43 cellular contexts compared by ENCODE assay signal in the genomic region with DNA sequence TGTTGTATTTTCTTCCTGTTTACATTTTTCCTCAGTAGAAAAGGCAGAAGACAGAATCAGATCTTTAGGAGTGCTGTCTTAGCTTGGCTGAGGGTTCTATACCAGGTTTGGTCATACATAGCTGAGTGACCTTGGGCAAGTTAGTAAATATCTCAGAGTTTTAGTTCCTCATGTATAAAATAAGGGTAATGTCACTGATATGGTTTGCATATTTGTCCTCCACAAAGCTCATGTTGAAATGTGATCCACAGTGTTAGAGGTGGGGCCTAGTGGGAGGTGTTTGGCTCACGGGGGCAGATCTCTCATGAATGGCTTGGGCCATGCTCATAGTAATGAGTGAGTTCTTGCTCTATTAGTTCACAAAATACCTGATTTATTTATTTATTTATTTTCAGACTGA. TPM values are rescaled to one million over a fixed set of nuclear protein-coding genes. Genes with fewer than 3 reads are reported as not detected.
"Had no signal": no experiment of that assay in that cellular context is flagged by ENCODE, and none has a peak within 500 bp of the region (broad histone marks: within the 10 kb centered on the region; RNA-seq: fewer than 3 reads in every experiment).

No MANE protein-coding gene starts in this region.

- H3K27ac Mint-ChIP-seq: activated CD4-positive, alpha-beta memory T cell treated with anti-CD3 and anti-CD28 coated beads for 36 hours; activated CD4-positive, alpha-beta T cell treated with anti-CD3 and anti-CD28 coated beads for 36 hours; activated CD4-positive, alpha-beta T cell treated with anti-CD3 and anti-CD28 coated beads, Interleukin-2, amount 10 ng/mL, durations not matched to agents 24 days and 14 days; activated CD8-positive, alpha-beta memory T cell treated with anti-CD3 and anti-CD28 coated beads, Interleukin-2, amount 10 ng/mL, durations not matched to agents 7 days and 5 days; activated CD8-positive, alpha-beta T cell treated with anti-CD3 and anti-CD28 coated beads, Interleukin-2, amount 10 ng/mL, durations not matched to agents 7 days and 5 days; activated naive CD4-positive, alpha-beta T cell treated with anti-CD3 and anti-CD28 coated beads for 36 hours; activated naive CD4-positive, alpha-beta T cell treated with anti-CD3 and anti-CD28 coated beads, Interleukin-2, amount 50 U/mL, for 24 hours; activated naive CD8-positive, alpha-beta T cell treated with anti-CD3 and anti-CD28 coated beads for 36 hours; activated naive CD8-positive, alpha-beta T cell treated with anti-CD3 and anti-CD28 coated beads, Interleukin-2, amount 50 U/mL, for 24 hours; activated T-helper 1 cell treated with anti-CD3 and anti-CD28 coated beads, Interleukin-12 subunit alpha, Interleukin-12 subunit beta, Interleukin-2, Interleukin-4 antibody, amounts not matched to agents 30 ng/mL and 10 ng/mL and 1 ng/mL, durations not matched to agents 14 hours and 24 hours and 36 hours; activated T-helper 2 cell treated with anti-CD3 and anti-CD28 coated beads, Interferon-gamma antibody, Interleukin-2, Interleukin-4, amounts not matched to agents 10 μg/mL and 5 μg/mL and 100 μg/mL, durations not matched to agents 14 hours and 24 hours and 36 hours; brain; T-helper 17 cell; T-helper 2 cell treated with Interferon-gamma antibody and Interleukin-4, amounts not matched to agents 5 μg/mL and 100 μg/mL, for 36 hours had no signal

- H3K9me3 Mint-ChIP-seq: activated CD4-positive, alpha-beta memory T cell treated with anti-CD3 and anti-CD28 coated beads for 36 hours; activated CD4-positive, alpha-beta T cell treated with anti-CD3 and anti-CD28 coated beads, Interleukin-2, amount 10 ng/mL, durations not matched to agents 24 days and 14 days; activated naive CD4-positive, alpha-beta T cell treated with anti-CD3 and anti-CD28 coated beads for 36 hours; activated naive CD4-positive, alpha-beta T cell treated with anti-CD3 and anti-CD28 coated beads, Interleukin-2, amount 50 U/mL, for 24 hours; activated naive CD8-positive, alpha-beta T cell treated with anti-CD3 and anti-CD28 coated beads for 36 hours; activated naive CD8-positive, alpha-beta T cell treated with anti-CD3 and anti-CD28 coated beads, Interleukin-2, amount 50 U/mL, for 24 hours; activated T-helper 1 cell treated with anti-CD3 and anti-CD28 coated beads, Interleukin-12 subunit alpha, Interleukin-12 subunit beta, Interleukin-2, Interleukin-4 antibody, amounts not matched to agents 30 ng/mL and 10 ng/mL and 1 ng/mL, durations not matched to agents 14 hours and 24 hours and 36 hours; activated T-helper 2 cell treated with anti-CD3 and anti-CD28 coated beads, Interferon-gamma antibody, Interleukin-2, Interleukin-4, amounts not matched to agents 10 μg/mL and 5 μg/mL and 100 μg/mL, durations not matched to agents 14 hours and 24 hours and 36 hours; T-cell; T-helper 2 cell treated with Interferon-gamma antibody and Interleukin-4, amounts not matched to agents 5 μg/mL and 100 μg/mL, for 36 hours had no signal

- FAIRE-seq: endometrium, endothelial cell of umbilical vein had no signal

- H3K4me3 Mint-ChIP-seq: activated CD4-positive, alpha-beta memory T cell treated with anti-CD3 and anti-CD28 coated beads for 36 hours; activated CD4-positive, alpha-beta T cell treated with anti-CD3 and anti-CD28 coated beads for 36 hours; activated CD4-positive, alpha-beta T cell treated with anti-CD3 and anti-CD28 coated beads, Interleukin-2, amount 10 ng/mL, durations not matched to agents 24 days and 14 days; activated CD8-positive, alpha-beta memory T cell treated with anti-CD3 and anti-CD28 coated beads, Interleukin-2, amount 10 ng/mL, durations not matched to agents 7 days and 5 days; activated CD8-positive, alpha-beta T cell treated with anti-CD3 and anti-CD28 coated beads, Interleukin-2, amount 10 ng/mL, durations not matched to agents 7 days and 5 days; activated naive CD4-positive, alpha-beta T cell treated with anti-CD3 and anti-CD28 coated beads for 36 hours; activated naive CD4-positive, alpha-beta T cell treated with anti-CD3 and anti-CD28 coated beads, Interleukin-2, amount 50 U/mL, for 24 hours; activated naive CD8-positive, alpha-beta T cell treated with anti-CD3 and anti-CD28 coated beads for 36 hours; activated naive CD8-positive, alpha-beta T cell treated with anti-CD3 and anti-CD28 coated beads, Interleukin-2, amount 50 U/mL, for 24 hours; activated T-helper 1 cell treated with anti-CD3 and anti-CD28 coated beads, Interleukin-12 subunit alpha, Interleukin-12 subunit beta, Interleukin-2, Interleukin-4 antibody, amounts not matched to agents 30 ng/mL and 10 ng/mL and 1 ng/mL, durations not matched to agents 14 hours and 24 hours and 36 hours; brain; T-cell; T-helper 17 cell; T-helper 2 cell treated with Interferon-gamma antibody and Interleukin-4, amounts not matched to agents 5 μg/mL and 100 μg/mL, for 36 hours had no signal

- H3K36me3 ChIP-seq: adrenal gland, breast epithelium, cardiac muscle cell, colonic mucosa, esophagus squamous epithelium, gastroesophageal sphincter, WERI-Rb-1 had no signal

- H3K27ac ChIP-seq: adrenal gland, breast epithelium, cardiac muscle cell, colonic mucosa, epithelial cell of prostate, esophagus squamous epithelium, gastroesophageal sphincter, WERI-Rb-1 had no signal

- H3K4me1 ChIP-seq: adrenal gland, breast epithelium, colonic mucosa, esophagus squamous epithelium, gastroesophageal sphincter had no signal

- H3K27me3 Mint-ChIP-seq: activated CD4-positive, alpha-beta memory T cell treated with anti-CD3 and anti-CD28 coated beads for 36 hours had no signal

- DNase-seq: activated CD4-positive, alpha-beta memory T cell treated with anti-CD3 and anti-CD28 coated beads for 36 hours; activated CD4-positive, alpha-beta T cell treated with anti-CD3 and anti-CD28 coated beads for 36 hours; activated CD4-positive, alpha-beta T cell treated with anti-CD3 and anti-CD28 coated beads, Interleukin-2, amount 10 ng/mL, durations not matched to agents 24 days and 14 days; activated CD4-positive, CD25-positive, alpha-beta regulatory T cell; activated CD4-positive, CD25-positive, alpha-beta regulatory T cell treated with anti-CD3 and anti-CD28 coated beads, Interleukin-2, amount 50 U/mL, for 72 hours; activated CD8-positive, alpha-beta memory T cell treated with anti-CD3 and anti-CD28 coated beads, Interleukin-2, amount 10 ng/mL, durations not matched to agents 7 days and 5 days; activated CD8-positive, alpha-beta memory T cell treated with anti-CD3 and anti-CD28 coated beads, Interleukin-2, amount 50 U/mL, for 4 hours; activated CD8-positive, alpha-beta T cell treated with anti-CD3 and anti-CD28 coated beads, Interleukin-2, amount 10 ng/mL, durations not matched to agents 7 days and 5 days; activated effector memory CD4-positive, alpha-beta T cell treated with anti-CD3 and anti-CD28 coated beads, Interleukin-2, amount 50 U/mL, for 16 hours; activated naive CD4-positive, alpha-beta T cell treated with anti-CD3 and anti-CD28 coated beads for 36 hours; activated naive CD8-positive, alpha-beta T cell treated with anti-CD3 and anti-CD28 coated beads for 36 hours; activated naive CD8-positive, alpha-beta T cell treated with anti-CD3 and anti-CD28 coated beads, Interleukin-2, amount 50 U/mL, for 24 hours; activated T-cell treated with anti-CD3 and anti-CD28 coated beads, Interleukin-2, amount 50 U/mL, for 1 hour; activated T-cell treated with anti-CD3 and anti-CD28 coated beads, Interleukin-2, amount 50 U/mL, for 48 hours; adrenal gland; amygdala; aorta; central memory CD4-positive, alpha-beta T cell; cerebellar nuclear complex; colonic mucosa; effector CD8-positive, alpha-beta T cell; esophagus squamous epithelium; foreskin melanocyte; head of caudate nucleus; T-cell; T-helper 17 cell; T1000; WERI-Rb-1 had no signal

- H3K9me3 ChIP-seq: adrenal gland, breast epithelium, colonic mucosa, esophagus squamous epithelium, gastroesophageal sphincter had no signal

- H3K4me3 ChIP-seq: adrenal gland, breast epithelium, cardiac muscle cell, colonic mucosa, esophagus squamous epithelium, gastroesophageal sphincter had no signal

- H3K27me3 ChIP-seq: adrenal gland, breast epithelium, cardiac muscle cell, colonic mucosa had no signal

- H3K36me3 Mint-ChIP-seq: activated CD4-positive, alpha-beta memory T cell treated with anti-CD3 and anti-CD28 coated beads for 36 hours; activated CD8-positive, alpha-beta memory T cell treated with anti-CD3 and anti-CD28 coated beads, Interleukin-2, amount 10 ng/mL, durations not matched to agents 7 days and 5 days; activated naive CD4-positive, alpha-beta T cell treated with anti-CD3 and anti-CD28 coated beads, Interleukin-2, amount 50 U/mL, for 24 hours; activated naive CD8-positive, alpha-beta T cell treated with anti-CD3 and anti-CD28 coated beads for 36 hours; brain; T-cell had no signal

- ATAC-seq: activated CD4-positive, alpha-beta T cell treated with anti-CD3 and anti-CD28 coated beads for 36 hours; activated CD8-positive, alpha-beta memory T cell treated with anti-CD3 and anti-CD28 coated beads, Interleukin-2, amount 10 ng/mL, durations not matched to agents 7 days and 5 days; activated CD8-positive, alpha-beta T cell treated with anti-CD3 and anti-CD28 coated beads, Interleukin-2, amount 10 ng/mL, durations not matched to agents 7 days and 5 days; activated naive CD8-positive, alpha-beta T cell treated with anti-CD3 and anti-CD28 coated beads, Interleukin-2, amount 50 U/mL, for 24 hours; gastroesophageal sphincter; T-cell; T-helper 17 cell had no signal

- H3K4me1 Mint-ChIP-seq: activated CD4-positive, alpha-beta T cell treated with anti-CD3 and anti-CD28 coated beads for 36 hours; activated CD4-positive, alpha-beta T cell treated with anti-CD3 and anti-CD28 coated beads, Interleukin-2, amount 10 ng/mL, durations not matched to agents 24 days and 14 days; activated CD8-positive, alpha-beta memory T cell treated with anti-CD3 and anti-CD28 coated beads, Interleukin-2, amount 10 ng/mL, durations not matched to agents 7 days and 5 days; activated naive CD4-positive, alpha-beta T cell treated with anti-CD3 and anti-CD28 coated beads, Interleukin-2, amount 50 U/mL, for 24 hours; activated naive CD8-positive, alpha-beta T cell treated with anti-CD3 and anti-CD28 coated beads for 36 hours; activated naive CD8-positive, alpha-beta T cell treated with anti-CD3 and anti-CD28 coated beads, Interleukin-2, amount 50 U/mL, for 24 hours; brain; T-cell; T-helper 17 cell had no signal

RNA-seq across cellular contexts. Expression of gene HTR3A, which starts 7.5 kb away (rescaled TPM):
- total RNA-seq: activated CD4-positive, alpha-beta memory T cell treated with anti-CD3 and anti-CD28 coated beads for 36 hours; activated CD4-positive, alpha-beta T cell treated with anti-CD3 and anti-CD28 coated beads for 36 hours; activated CD4-positive, alpha-beta T cell treated with anti-CD3 and anti-CD28 coated beads, Interleukin-2, amount 10 ng/mL, durations not matched to agents 24 days and 14 days; activated CD8-positive, alpha-beta memory T cell treated with anti-CD3 and anti-CD28 coated beads for 36 hours; activated CD8-positive, alpha-beta memory T cell treated with anti-CD3 and anti-CD28 coated beads, Interleukin-2, amount 10 ng/mL, durations not matched to agents 7 days and 5 days; activated CD8-positive, alpha-beta T cell treated with anti-CD3 and anti-CD28 coated beads, Interleukin-2, amount 10 ng/mL, durations not matched to agents 7 days and 5 days; activated naive CD4-positive, alpha-beta T cell treated with anti-CD3 and anti-CD28 coated beads for 36 hours; activated naive CD8-positive, alpha-beta T cell treated with anti-CD3 and anti-CD28 coated beads for 36 hours; activated T-helper 1 cell treated with anti-CD3 and anti-CD28 coated beads, Interleukin-12 subunit alpha, Interleukin-12 subunit beta, Interleukin-2, Interleukin-4 antibody, amounts not matched to agents 30 ng/mL and 10 ng/mL and 1 ng/mL, durations not matched to agents 14 hours and 24 hours and 36 hours; activated T-helper 2 cell treated with anti-CD3 and anti-CD28 coated beads, Interferon-gamma antibody, Interleukin-2, Interleukin-4, amounts not matched to agents 10 μg/mL and 5 μg/mL and 100 μg/mL, durations not matched to agents 14 hours and 24 hours and 36 hours; aorta; dermis microvascular lymphatic vessel endothelial cell; endothelial cell of umbilical vein; esophagus squamous epithelium; fibroblast of lung; fibroblast of villous mesenchyme; T-helper 17 cell had no signal
- polyA plus RNA-seq: cardiac muscle cell, endothelial cell of umbilical vein, fibroblast of lung had no signal
